In the genomic region with DNA sequence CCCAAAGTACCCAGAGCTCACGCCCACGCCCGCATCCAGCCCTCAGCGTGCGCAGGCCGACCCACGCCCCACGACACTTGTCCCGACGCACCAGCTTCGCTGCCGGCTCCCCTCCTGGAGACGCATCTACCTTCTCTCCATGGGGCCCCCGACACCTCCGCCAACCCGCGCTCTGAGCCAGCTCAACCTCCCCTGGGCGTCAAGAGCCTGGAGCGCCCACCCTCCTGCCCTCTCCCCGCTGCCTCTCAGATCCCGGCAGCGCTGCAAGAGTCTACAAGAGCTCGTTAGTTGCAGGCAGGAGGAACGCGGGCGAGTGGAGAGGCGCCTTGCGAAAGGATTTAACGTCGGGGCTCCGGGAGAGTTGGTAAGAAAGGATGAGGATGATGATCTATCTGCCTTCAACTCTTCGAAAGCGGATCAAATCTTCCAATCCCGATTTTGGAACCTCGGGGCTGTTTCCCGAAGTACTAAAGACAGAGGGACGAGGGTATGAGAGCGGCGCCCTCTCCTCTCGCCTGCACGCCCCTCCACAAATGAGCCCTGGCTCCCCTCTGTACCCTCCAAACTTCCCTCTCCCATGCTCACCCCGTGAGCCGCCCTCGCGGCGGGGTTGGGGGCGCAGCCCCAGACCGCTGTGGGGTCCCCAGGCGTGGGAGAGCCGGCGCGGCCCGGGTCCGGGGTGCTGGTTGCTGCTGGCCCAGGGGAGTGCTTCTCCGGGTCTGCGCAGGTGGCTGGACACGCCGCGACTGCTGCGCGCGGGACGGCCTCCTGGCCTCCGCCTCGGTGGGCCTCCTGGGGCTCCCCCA, we compare ENCODE assay signal across 9 cellular contexts. TPM values are rescaled to one million over a fixed set of nuclear protein-coding genes. Genes with fewer than 3 reads are reported as not detected.
A peak's percentile ranks its signal among the peaks of the same experiment; 100 is the strongest.
DNase-seq lines count a peak whose midpoint lies in the region; ATAC-seq and TF ChIP-seq lines count a peak whose summit lies in the region.
"Had no signal": no experiment of that assay in that cellular context is flagged by ENCODE, and none has a peak within 500 bp of the region (broad histone marks: within the 10 kb centered on the region; RNA-seq: fewer than 3 reads in every experiment).

No MANE protein-coding gene starts in this region.

- H3K27me3 Mint-ChIP-seq in endothelial cell (ENCODE audit: unreplicated experiment), result peaks cover 34% of the 10 kb centered on the region
- peaks cover 0 to 5% (median 0%) of the 10 kb centered on the region in 5 donors for H3K27me3 Mint-ChIP-seq in naive thymus-derived CD8-positive, alpha-beta T cell

- no peaks in the 10 kb centered on the region for H3K36me3 ChIP-seq in heart left ventricle

- peaks cover 0 to 21% (median 7%) of the 10 kb centered on the region in 9 donors for H3K27me3 ChIP-seq in heart left ventricle

- H3K27ac ChIP-seq in heart left ventricle, result peak overlapping the region; percentile 41 to 81 (median 69)

- no peaks in the 10 kb centered on the region for H3K9me3 Mint-ChIP-seq in endothelial cell (ENCODE audit: unreplicated experiment)
- H3K9me3 Mint-ChIP-seq in naive thymus-derived CD8-positive, alpha-beta T cell, result no peaks in the 10 kb centered on the region

- H3K27ac Mint-ChIP-seq in endothelial cell (ENCODE audit: unreplicated experiment), result no peak overlapping the region
- peak overlapping the region in 3 of 10 donors; percentile 51 to 72 (median 56) for H3K27ac Mint-ChIP-seq in naive thymus-derived CD8-positive, alpha-beta T cell

- H3K36me3 Mint-ChIP-seq in endothelial cell (ENCODE audit: low read depth, unreplicated experiment), result peaks cover 11% of the 10 kb centered on the region
- no peaks in the 10 kb centered on the region for H3K36me3 Mint-ChIP-seq in naive thymus-derived CD8-positive, alpha-beta T cell

- ATAC-seq in heart left ventricle (no peak), GM21786 (IDR thresholded peaks at IDR 0.05; ENCODE audit: unreplicated experiment) (no peak), GM18858 (IDR thresholded peaks at IDR 0.05; ENCODE audit: unreplicated experiment) (no peak)
- no peak for ATAC-seq in naive thymus-derived CD8-positive, alpha-beta T cell

- no peaks in the 10 kb centered on the region for H3K9me3 ChIP-seq in heart left ventricle

- H3K4me3 Mint-ChIP-seq in endothelial cell (ENCODE audit: unreplicated experiment), result peak overlapping the region; percentile 42
- H3K4me3 Mint-ChIP-seq in naive thymus-derived CD8-positive, alpha-beta T cell, result peak overlapping the region; percentile 40 to 84 (median 70)

- intact Hi-C loops in heart left ventricle (cut with DNase I) (loop anchor here (2.0 to 10.0 kb wide), 10 partner anchors 36 to 249 kb away; a partner anchor contains a TSS), cardiac septum (cut with DNase I) (loop anchor here (5.0 to 10.0 kb wide), 4 partner anchors 101 to 246 kb away; a partner anchor contains a TSS)

- H3K4me1 Mint-ChIP-seq in endothelial cell (ENCODE audit: unreplicated experiment), result no peaks in the 10 kb centered on the region
- peaks cover 18 to 45% (median 37%) of the 10 kb centered on the region in 4 donors for H3K4me1 Mint-ChIP-seq in naive thymus-derived CD8-positive, alpha-beta T cell

- no peak for TF ChIP-seq POLR2A in heart left ventricle (IDR thresholded peaks at IDR 0.05)

- TF ChIP-seq CTCF in heart left ventricle (IDR thresholded peaks at IDR 0.05) (no peak), endothelial cell (IDR thresholded peaks at IDR 0.05; ENCODE audit: unreplicated experiment) (no peak)

- POLR2A ChIA-PET in naive thymus-derived CD8-positive, alpha-beta T cell (lab: Charles Lee), result interaction anchor here (0.8 to 0.9 kb wide), 4 partner anchors 152 to 294 kb away, joined by 3 to 4 read pairs (median 3); a partner anchor contains a TSS

- DNase-seq in heart left ventricle, result no peak
- DNase-seq in cardiac septum (ENCODE audit: low spot score), result no peak
- no peak for DNase-seq in endothelial cell (ENCODE audit: low spot score)
- peak in 1 of 10 donors; percentile 55 for DNase-seq in naive thymus-derived CD8-positive, alpha-beta T cell
- DNase-seq in SKM-1 treated with dmso at 0.1 percent for 144 hours (lab: John Stamatoyannopoulos, UW; ENCODE audit: unreplicated experiment), result no peak
- DNase-seq in stimulated activated CD4-positive, alpha-beta T cell treated with anti-CD3 and anti-CD28 coated beads, Interleukin-4, amount 100 ng/mL, for 4 hours, result no peak
- DNase-seq: NCI-H187 treated with DMSO at 0.1 percent for 48 hours had no signal

- H3K4me3 ChIP-seq in heart left ventricle, result peak overlapping the region; percentile 46 to 92 (median 64)

- WGBS in heart left ventricle, 4 donors, result 19 to 27% (median 21%) methylated on average over 41 to 65 of the region's 65 CpGs

- peaks cover 0 to 35% (median 12%) of the 10 kb centered on the region in 12 donors for H3K4me1 ChIP-seq in heart left ventricle

RNA-seq across cellular contexts. Expression of a gene that starts 1.0 kb away (rescaled TPM):
- total RNA-seq in heart left ventricle (10 to 100 TPM; 19.1 to 69.1 (median 36.1) TPM), cardiac septum (93.7 TPM), endothelial cell (ENCODE audit: unreplicated experiment) (1.9 TPM)
- 1 to 10 TPM; 4.0 to 8.4 TPM for polyA plus RNA-seq in heart left ventricle
- total RNA-seq in naive thymus-derived CD8-positive, alpha-beta T cell, result under 1 TPM; 0.55 to 0.60 TPM
- polyA plus RNA-seq in naive thymus-derived CD8-positive, alpha-beta T cell, result under 1 TPM; 0.06 to 0.65 (median 0.47) TPM
